ENCODE assay signal across 12 cellular contexts in genomic region chr11:62505784-62506145, GRCh38. TPM values are rescaled to one million over a fixed set of nuclear protein-coding genes. Genes with fewer than 3 reads are reported as not detected.
DNase-seq lines count a peak whose midpoint lies in the region; ATAC-seq, FAIRE-seq and TF ChIP-seq lines count a peak whose summit lies in the region.
"Had no signal": no experiment of that assay in that cellular context is flagged by ENCODE, and none has a peak within 500 bp of the region (broad histone marks: within the 10 kb centered on the region; RNA-seq: fewer than 3 reads in every experiment).

No MANE protein-coding gene starts in this region.

- H3K4me3 ChIP-seq in endothelial cell of umbilical vein (replicated peaks in 1 of 3; ENCODE audit: insufficient read depth in 1 of 3, low read depth in 1 of 3, low read length in 3 of 3) (peak overlapping the region in 1 of 3 experiments; percentile 20), lower lobe of right lung (peak overlapping the region; percentile 21), suprapubic skin (peak overlapping the region; percentile 35), right lobe of liver (no peak overlapping the region)
- H3K4me3 ChIP-seq: SK-N-MC had no signal

- dilution Hi-C loops in endothelial cell of umbilical vein (cut with MboI; ENCODE audit: extremely low pct_ligation_motif_present, low sequenced_read_pairs) = no loop called here

- FAIRE-seq in endothelial cell of umbilical vein (lab: Jason Lieb, UNC) = no peak

- TF ChIP-seq CTCF in endothelial cell of umbilical vein (IDR thresholded peaks at IDR 0.05; ENCODE audit: extremely low read depth in 1 of 2, insufficient read depth in 1 of 2, low read depth in 1 of 2, low read length in 2 of 2) (no peak), lower lobe of right lung (IDR thresholded peaks at IDR 0.05) (no peak), suprapubic skin (IDR thresholded peaks at IDR 0.05) (no peak), right lobe of liver (IDR thresholded peaks at IDR 0.05) (no peak)

- H3K27ac Mint-ChIP-seq in T-helper 17 cell (peak overlapping the region; percentile 68), T-cell (no peak overlapping the region)
- H3K27ac Mint-ChIP-seq: CD4-positive, CD25-positive, alpha-beta regulatory T cell had no signal

- H3K9me1 ChIP-seq in endothelial cell of umbilical vein (replicated peaks; ENCODE audit: control insufficient read depth, extremely low read depth, insufficient read depth, low read length) = no peaks in the 10 kb centered on the region

- ATAC-seq in T-helper 17 cell (no peak), lower lobe of right lung (no peak), T-cell (replicated peaks in 1 of 4) (no peak), right lobe of liver (no peak)

- H3K4me3 Mint-ChIP-seq in T-helper 17 cell (peak overlapping the region; percentile 57), T-cell (no peak overlapping the region)
- H3K4me3 Mint-ChIP-seq: CD4-positive, CD25-positive, alpha-beta regulatory T cell had no signal

- H3K27me3 ChIP-seq in endothelial cell of umbilical vein (ENCODE audit: control insufficient read depth in 2 of 2, insufficient read depth in 2 of 2, low read length in 2 of 2) = no peaks in the 10 kb centered on the region
- H3K27me3 ChIP-seq in lower lobe of right lung (ENCODE audit: low read depth) = no peaks in the 10 kb centered on the region
- H3K27me3 ChIP-seq in suprapubic skin = no peaks in the 10 kb centered on the region
- H3K27me3 ChIP-seq in right lobe of liver = no peaks in the 10 kb centered on the region

- WGBS in suprapubic skin = 35% methylated on average over 15 of the region's 15 CpGs
- 42% methylated on average over 13 of the region's 15 CpGs for WGBS in right lobe of liver (ENCODE audit: insufficient coverage, low coverage, low lambda C conversion rate, missing lambda C conversion rate)

- peak overlapping the region; percentile 70 for H2AFZ ChIP-seq in endothelial cell of umbilical vein (ENCODE audit: low read depth, low read length)

- POLR2A ChIA-PET in endothelial cell of umbilical vein (lab: Charles Lee) = interaction anchor here (0.6 kb wide), 1 partner anchor 336 kb away, joined by 3 read pairs; no protein-coding TSS in a partner anchor
- POLR2A ChIA-PET in T-cell (lab: Charles Lee) = interaction anchor here in 1 of 2 donors (0.6 kb wide), 1 partner anchor 349 kb away, joined by 11 read pairs; no protein-coding TSS in a partner anchor

- H3K27me3 Mint-ChIP-seq in T-helper 17 cell (no peaks in the 10 kb centered on the region), T-cell (peaks cover 6 to 9% of the 10 kb centered on the region in 2 donors)

- CTCF ChIA-PET in endothelial cell of umbilical vein (lab: Charles Lee) = interaction anchor here (0.6 to 9.4 kb wide), 4 partner anchors 9 to 117 kb away, joined by 3 to 64 read pairs (median 18); no protein-coding TSS in a partner anchor
- CTCF ChIA-PET in T-cell (lab: Charles Lee) = interaction anchor here (0.5 to 1.1 kb wide), 2 partner anchors 81 to 166 kb away, joined by 4 to 5 read pairs; partner anchors contain the start of gene UQCC3 (in 1 of the 2)

- no peaks in the 10 kb centered on the region for H3K79me2 ChIP-seq in endothelial cell of umbilical vein (ENCODE audit: control insufficient read depth, insufficient read depth, low read length)

- TF ChIP-seq POLR2A in endothelial cell of umbilical vein (IDR thresholded peaks at IDR 0.05; ENCODE audit: low read depth, low read length) = no peak
- TF ChIP-seq POLR2A in suprapubic skin (IDR thresholded peaks at IDR 0.05) = no peak
- no peak for TF ChIP-seq POLR2A in right lobe of liver (IDR thresholded peaks at IDR 0.05)

- H3K27ac ChIP-seq in endothelial cell of umbilical vein (ENCODE audit: insufficient read depth, low read depth, low read length) (no peak overlapping the region), lower lobe of right lung (no peak overlapping the region), suprapubic skin (peak overlapping the region; percentile 39), right lobe of liver (no peak overlapping the region)
- H3K27ac ChIP-seq: SK-N-MC had no signal

- BruUV-seq in endothelial cell of umbilical vein (replicated peaks; lab: Mats Ljungman, UMichigan) = no TSS peak

- no peak overlapping the region for H3K9ac ChIP-seq in endothelial cell of umbilical vein (replicated peaks; ENCODE audit: extremely low read depth, insufficient read depth, low read length)

- intact Hi-C loops in endothelial cell of umbilical vein (cut with micrococcal nuclease) (no loop called here), lower lobe of right lung (cut with DNase I) (no loop called here), right lobe of liver (cut with DNase I) (no loop called here)

- peaks cover 3% of the 10 kb centered on the region for H3K36me3 Mint-ChIP-seq in T-helper 17 cell (ENCODE audit: low read depth)
- H3K36me3 Mint-ChIP-seq in T-cell = no peaks in the 10 kb centered on the region
- H3K36me3 Mint-ChIP-seq: CD4-positive, CD25-positive, alpha-beta regulatory T cell had no signal

- no peak for TF ChIP-seq EP300 in suprapubic skin (IDR thresholded peaks at IDR 0.05)

- no peaks in the 10 kb centered on the region for H4K20me1 ChIP-seq in endothelial cell of umbilical vein (replicated peaks; ENCODE audit: control insufficient read depth, extremely low read depth, insufficient read depth, low read length)

- H3K9me3 ChIP-seq in T-helper 17 cell (ENCODE audit: control insufficient read depth, low read length, poor library complexity, severe bottlenecking) (no peaks in the 10 kb centered on the region), endothelial cell of umbilical vein (replicated peaks; ENCODE audit: control insufficient read depth, insufficient read depth, low read length) (no peaks in the 10 kb centered on the region), lower lobe of right lung (no peaks in the 10 kb centered on the region), suprapubic skin (no peaks in the 10 kb centered on the region), right lobe of liver (no peaks in the 10 kb centered on the region)

- H3K4me1 Mint-ChIP-seq in T-helper 17 cell (peaks cover 17% of the 10 kb centered on the region), T-cell (peaks cover 0 to 11% (median 6%) of the 10 kb centered on the region in 3 donors)

- no peak for DNase-seq in T-helper 17 cell
- no peak for DNase-seq in endothelial cell of umbilical vein (ENCODE audit: low read depth, low spot score)
- DNase-seq in lower lobe of right lung = no peak
- no peak for DNase-seq in suprapubic skin (ENCODE audit: low spot score in 2 of 2)
- no peak for DNase-seq in GM03348 (ENCODE audit: low spot score)
- no peak for DNase-seq in T-cell
- DNase-seq in right lobe of liver = no peak
- no peak for DNase-seq in iPS-NIHi11 (ENCODE audit: low spot score)
- DNase-seq: activated CD4-positive, alpha-beta T cell treated with anti-CD3 and anti-CD28 coated beads for 1 hour; CD4-positive, CD25-positive, alpha-beta regulatory T cell; NCI-H1694 had no signal

- no peak overlapping the region for H3K4me2 ChIP-seq in endothelial cell of umbilical vein (ENCODE audit: insufficient read depth, low read length)

- H3K4me1 ChIP-seq in endothelial cell of umbilical vein (ENCODE audit: control insufficient read depth, extremely low read depth, insufficient read depth, low read length) (peaks cover 15% of the 10 kb centered on the region), lower lobe of right lung (peaks cover 79% of the 10 kb centered on the region), suprapubic skin (peaks cover 93% of the 10 kb centered on the region), right lobe of liver (peaks cover 0 to 20% (median 8%) of the 10 kb centered on the region in 4 donors)

- H3K36me3 ChIP-seq in endothelial cell of umbilical vein (ENCODE audit: control insufficient read depth in 2 of 2, extremely low read depth in 1 of 2, insufficient read depth in 2 of 2, low read length in 2 of 2) (no peaks in the 10 kb centered on the region), lower lobe of right lung (no peaks in the 10 kb centered on the region), suprapubic skin (no peaks in the 10 kb centered on the region), right lobe of liver (no peaks in the 10 kb centered on the region)

- H3K9me3 Mint-ChIP-seq in T-cell = no peaks in the 10 kb centered on the region
- H3K9me3 Mint-ChIP-seq: CD4-positive, CD25-positive, alpha-beta regulatory T cell had no signal

TF ChIP-seq in endothelial cell of umbilical vein, 7 proteins besides CTCF, POLR2A, EP300 and RAD21:
- no peak for TF ChIP-seq JUN (IDR thresholded peaks at IDR 0.05; ENCODE audit: borderline replicate concordance, insufficient read depth, insufficient read length, low read depth)
- no peak for TF ChIP-seq POLR2AphosphoS5 (IDR thresholded peaks at IDR 0.05; ENCODE audit: insufficient read depth, low read depth, low read length)
- TF ChIP-seq MYC (IDR thresholded peaks at IDR 0.05; ENCODE audit: low read depth, low read length) = no peak
- no peak for TF ChIP-seq MAX (IDR thresholded peaks at IDR 0.05; ENCODE audit: insufficient read depth, insufficient read length)
- no peak for TF ChIP-seq FOS (IDR thresholded peaks at IDR 0.05; ENCODE audit: borderline replicate concordance, insufficient read depth, low read length)

RNA-seq across cellular contexts. Expression of gene AHNAK, which starts 40.8 kb away (rescaled TPM):
- total RNA-seq in T-helper 17 cell (100 to 1,000 TPM; 692 to 863 TPM), endothelial cell of umbilical vein (381 and 436 TPM in 2 replicates), lower lobe of right lung (809 TPM), suprapubic skin (1,000 to 10,000 TPM; 1,174 to 1,475 (median 1,322) TPM), T-cell (100 to 1,000 TPM; 267 to 636 (median 395) TPM), right lobe of liver (100 to 1,000 TPM in 4 of 6 experiments, 10 to 100 TPM in 2; 91.0 to 180 (median 113) TPM)
- 25.1 and 35.2 TPM in 2 replicates for polyA plus RNA-seq in endothelial cell of umbilical vein
- 46.3 and 51.8 TPM in 2 replicates for polyA plus RNA-seq in endothelial cell of umbilical vein (2011; cell fraction: cytosol; rRNA removed)
- 322 and 346 TPM in 2 replicates for polyA plus RNA-seq in endothelial cell of umbilical vein (2011; cell fraction: nucleus; rRNA removed)
- polyA plus RNA-seq in endothelial cell of umbilical vein (2012) = 223 and 321 TPM in 2 replicates
- polyA minus RNA-seq in endothelial cell of umbilical vein = 219 and 258 TPM in 2 replicates
- polyA minus RNA-seq in endothelial cell of umbilical vein (2011; cell fraction: cytosol; rRNA and poly(A)+ RNA removed) = 78.7 TPM
- polyA minus RNA-seq in endothelial cell of umbilical vein (2011; cell fraction: nucleus; rRNA and poly(A)+ RNA removed) = 446 and 550 TPM in 2 replicates

Comparison
In these comparisons a context has a peak if more than half of its experiments do, and no peak if none do; other contexts are left out.
1. H3K4me3 ChIP-seq: peak in lower lobe of right lung (single experiment) and suprapubic skin (single experiment); none in right lobe of liver (0 of 3).